ENCODE assay signal across 9 cellular contexts in the genomic region with DNA sequence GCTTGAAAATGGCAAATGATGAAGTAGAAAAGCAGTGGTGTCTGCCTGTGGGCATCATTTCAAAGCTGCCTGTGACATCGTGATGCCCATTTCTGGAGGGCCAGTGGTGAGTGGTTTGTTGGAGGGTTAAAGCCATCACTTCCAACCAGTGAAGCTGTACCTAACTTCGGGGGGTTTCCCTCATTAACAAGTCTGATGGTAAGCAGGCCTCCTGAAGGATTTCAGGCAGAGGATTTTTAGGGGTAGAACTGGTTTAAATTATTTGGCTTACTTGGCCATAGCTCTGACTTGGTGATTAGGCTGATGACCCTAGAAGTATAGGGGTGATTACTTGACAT. TPM values are rescaled to one million over a fixed set of nuclear protein-coding genes. Genes with fewer than 3 reads are reported as not detected.
DNase-seq lines count a peak whose midpoint lies in the region; ATAC-seq and TF ChIP-seq lines count a peak whose summit lies in the region.
"Had no signal": no experiment of that assay in that cellular context is flagged by ENCODE, and none has a peak within 500 bp of the region (broad histone marks: within the 10 kb centered on the region; RNA-seq: fewer than 3 reads in every experiment).

No MANE protein-coding gene starts in this region.

- no peaks in the 10 kb centered on the region for H3K27me3 ChIP-seq in testis
- H3K27me3 ChIP-seq: hepatocyte had no signal

- H3K36me3 ChIP-seq in testis (ENCODE audit: low read depth, missing control alignments): no peaks in the 10 kb centered on the region

- peak; percentile 30 for ATAC-seq in HG03342 (IDR thresholded peaks at IDR 0.05; ENCODE audit: unreplicated experiment)

- no peaks in the 10 kb centered on the region for H3K9me3 ChIP-seq in testis

- H3K27me3 Mint-ChIP-seq in activated naive CD4-positive, alpha-beta T cell treated with anti-CD3 and anti-CD28 coated beads for 36 hours (ENCODE audit: low read depth): no peaks in the 10 kb centered on the region
- no peaks in the 10 kb centered on the region for H3K27me3 Mint-ChIP-seq in type B pancreatic cell

- peaks cover 96% of the 10 kb centered on the region for H3K4me1 Mint-ChIP-seq in activated naive CD4-positive, alpha-beta T cell treated with anti-CD3 and anti-CD28 coated beads for 36 hours (ENCODE audit: low read depth)
- peaks cover 21% of the 10 kb centered on the region for H3K4me1 Mint-ChIP-seq in type B pancreatic cell (ENCODE audit: unreplicated experiment)

- TF ChIP-seq CTCF in coronary artery (IDR thresholded peaks at IDR 0.05) (no peak), type B pancreatic cell (conservative IDR thresholded peaks at IDR 0.05) (no peak), testis (IDR thresholded peaks at IDR 0.05) (no peak), GM13977 (IDR thresholded peaks at IDR 0.05; ENCODE audit: extremely low read depth, insufficient read depth, missing control alignments) (no peak)

- peaks cover 65% of the 10 kb centered on the region for H3K36me3 Mint-ChIP-seq in activated naive CD4-positive, alpha-beta T cell treated with anti-CD3 and anti-CD28 coated beads for 36 hours (ENCODE audit: low read depth)
- peaks cover 3% of the 10 kb centered on the region for H3K36me3 Mint-ChIP-seq in type B pancreatic cell

- H3K27ac ChIP-seq in coronary artery: peak overlapping the region; percentile 69 to 86
- H3K27ac ChIP-seq in testis: no peak overlapping the region
- H3K27ac ChIP-seq: hepatocyte had no signal

- H3K4me3 Mint-ChIP-seq in activated naive CD4-positive, alpha-beta T cell treated with anti-CD3 and anti-CD28 coated beads for 36 hours: peak overlapping the region; percentile 56
- H3K4me3 Mint-ChIP-seq in type B pancreatic cell: no peak overlapping the region

- intact Hi-C loops in activated naive CD4-positive, alpha-beta T cell treated with anti-CD3 and anti-CD28 coated beads for 36 hours (cut with micrococcal nuclease): loop anchor here (2.0 kb wide), 1 partner anchor 296 kb away; a partner anchor contains a TSS
- intact Hi-C loops in testis (cut with DNase I; ENCODE audit: low total_unique reads): no loop called here

- in situ Hi-C loops in GM13977 (cut with MboI; ENCODE audit: low pct_unique_long_range_greater_than_20kb, low sequenced_read_pairs, unreplicated experiment): no loop called here

- H3K27ac Mint-ChIP-seq in activated naive CD4-positive, alpha-beta T cell treated with anti-CD3 and anti-CD28 coated beads for 36 hours: peak overlapping the region; percentile 98
- H3K27ac Mint-ChIP-seq in type B pancreatic cell: peak overlapping the region; percentile 50

- no peaks in the 10 kb centered on the region for H3K4me1 ChIP-seq in testis

- WGBS in testis, 2 donors: 75 to 80% methylated on average over 2 of the region's 2 CpGs

- peak; percentile 55 for DNase-seq in activated naive CD4-positive, alpha-beta T cell treated with anti-CD3 and anti-CD28 coated beads for 36 hours
- no peak for DNase-seq in activated naive CD4-positive, alpha-beta T cell treated with anti-CD3 and anti-CD28 coated beads, Interleukin-2, amount 50 U/mL, for 16 hours
- no peak for DNase-seq in coronary artery (ENCODE audit: low spot score)
- DNase-seq in type B pancreatic cell (ENCODE audit: extremely low spot score, unreplicated experiment): no peak
- no peak for DNase-seq in testis
- DNase-seq in GM13977 (ENCODE audit: low spot score): no peak
- DNase-seq in NCI-H2081 (lab: John Stamatoyannopoulos, UW): no peak

- peak overlapping the region; percentile 24 for H3K4me3 ChIP-seq in coronary artery
- H3K4me3 ChIP-seq in testis: no peak overlapping the region
- H3K4me3 ChIP-seq: hepatocyte had no signal

- CTCF ChIA-PET in activated naive CD4-positive, alpha-beta T cell treated with anti-CD3 and anti-CD28 coated beads for 36 hours (lab: Charles Lee): interaction anchor here (1.0 to 1.9 kb wide), 4 partner anchors 9 to 61 kb away, joined by 3 to 8 read pairs (median 4); no protein-coding TSS in a partner anchor

- H3K9me3 Mint-ChIP-seq in activated naive CD4-positive, alpha-beta T cell treated with anti-CD3 and anti-CD28 coated beads for 36 hours: no peaks in the 10 kb centered on the region
- H3K9me3 Mint-ChIP-seq in type B pancreatic cell: no peaks in the 10 kb centered on the region

- TF ChIP-seq POLR2A in testis (IDR thresholded peaks at IDR 0.05): no peak

RNA-seq across cellular contexts. Expression of a gene that starts 10.7 kb away (rescaled TPM):
- total RNA-seq in activated naive CD4-positive, alpha-beta T cell treated with anti-CD3 and anti-CD28 coated beads for 36 hours: 100 to 1,000 TPM; 141 to 142 TPM
- total RNA-seq in type B pancreatic cell (ENCODE audit: low replicate concordance) (11.8 and 17.3 TPM in 2 replicates), testis (10 to 100 TPM in 1 of 2 donors, 1 to 10 TPM in 1; 6.3 to 14.0 TPM)
- 8.2 TPM for polyA plus RNA-seq in testis (ENCODE audit: insufficient read depth, low read depth, low replicate concordance)

Comparison
In these comparisons a context has a peak if more than half of its experiments do, and no peak if none do; other contexts are left out.
1. H3K27ac ChIP-seq: peak in coronary artery (2 of 2); none in testis (0 of 2).